28 cellular contexts compared by ENCODE assay signal in the genomic region with DNA sequence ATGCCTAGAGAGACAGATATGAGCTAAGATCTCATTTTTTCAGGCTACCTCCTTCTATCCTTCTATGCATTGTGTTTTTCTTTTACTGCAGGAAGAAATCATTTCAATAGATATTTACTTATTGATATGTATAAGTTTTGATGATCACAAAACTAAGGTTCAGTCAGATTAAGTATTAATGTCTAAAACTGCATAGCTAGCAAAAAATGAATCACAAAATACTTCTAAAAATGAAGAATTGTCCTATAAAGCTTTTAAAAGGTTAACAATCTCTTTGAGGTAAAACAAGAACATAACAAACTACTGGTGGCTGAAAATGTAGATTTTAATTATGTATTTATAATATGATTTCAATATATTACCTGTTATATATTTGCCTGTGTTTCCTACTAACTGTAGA.
"Had no signal": no experiment of that assay in that cellular context is flagged by ENCODE, and none has a peak within 500 bp of the region (broad histone marks: within the 10 kb centered on the region; RNA-seq: fewer than 3 reads in every experiment).

No MANE protein-coding gene starts in this region.

- H3K4me2 ChIP-seq: smooth muscle cell had no signal

- DNase-seq: naive thymus-derived CD8-positive, alpha-beta T cell; nephron progenitor cell; nucleus accumbens; pancreas; psoas muscle; right cardiac atrium; spleen; stimulated activated CD4-positive, alpha-beta T cell treated with anti-CD3 and anti-CD28 coated beads, Interleukin-12 subunit alpha, Interleukin-12 subunit beta, amount 100 ng/mL, for 4 hours; stimulated activated CD4-positive, alpha-beta T cell treated with anti-CD3 and anti-CD28 coated beads, Interleukin-1b, Interleukin-23, amount 100 ng/mL, for 48 hours; stimulated activated CD4-positive, alpha-beta T cell treated with anti-CD3 and anti-CD28 coated beads, Interleukin-4, amount 100 ng/mL, for 1 hour; stimulated activated CD4-positive, alpha-beta T cell treated with anti-CD3 and anti-CD28 coated beads, Interleukin-4, amount 100 ng/mL, for 4 hours; stimulated activated CD8-positive, alpha-beta memory T cell treated with anti-CD3 and anti-CD28 coated beads, Interleukin-4, amount 100 ng/mL, for 48 hours; stimulated activated naive CD4-positive, alpha-beta T cell; stimulated activated naive CD8-positive, alpha-beta T cell treated with anti-CD3 and anti-CD28 coated beads, Interleukin-15, amount 100 ng/mL, for 72 hours; stimulated activated naive CD8-positive, alpha-beta T cell treated with anti-CD3 and anti-CD28 coated beads, Interleukin-15, Interleukin-2, amounts not matched to agents 100 U/mL and 50 U/mL, for 24 hours; substantia nigra; testis; tibial artery; transverse colon; upper lobe of right lung; uterus had no signal

- H3K27me3 ChIP-seq: neutrophil, pancreas, spleen, suprapubic skin, testis, tibial artery, transverse colon, upper lobe of right lung, uterus had no signal

- H3K27ac ChIP-seq: neutrophil, pancreas, psoas muscle, skin epidermis, spleen, suprapubic skin, testis, tibial artery, transverse colon, upper lobe of right lung, uterus had no signal

- H3K4me1 ChIP-seq: pancreas, psoas muscle, spleen, suprapubic skin, testis, tibial artery, upper lobe of right lung, uterus had no signal

- H3K36me3 ChIP-seq: neutrophil, pancreas, spleen, suprapubic skin, tibial artery, transverse colon, upper lobe of right lung, uterus had no signal

- FAIRE-seq: pancreas had no signal

- H3K4me3 ChIP-seq: pancreas, psoas muscle, skin epidermis, smooth muscle cell, spleen, suprapubic skin, testis, tibial artery, transverse colon, upper lobe of right lung, uterus had no signal

- H3K9me3 ChIP-seq: neutrophil, pancreas, psoas muscle, spleen, suprapubic skin, testis, tibial artery, transverse colon, upper lobe of right lung, uterus had no signal

- ATAC-seq: naive thymus-derived CD8-positive, alpha-beta T cell; natural killer cell treated with Interleukin-12 subunit alpha and Interleukin-12 subunit beta and Interleukin-15 and Interleukin-18, amount 100 ng/mL, for 72 hours; pancreas; psoas muscle; right cardiac atrium; sciatic nerve; stimulated activated memory B cell treated with anti-CD40 and anti-IgM and Interleukin-4, amounts not matched to agents 10 μg/mL and 1 μg/mL and 100 μg/mL, for 72 hours; stimulated activated naive CD8-positive, alpha-beta T cell treated with anti-CD3 and anti-CD28 coated beads, Interleukin-15, amount 100 ng/mL, for 72 hours; stimulated activated naive CD8-positive, alpha-beta T cell treated with anti-CD3 and anti-CD28 coated beads, Interleukin-15, Interleukin-2, amounts not matched to agents 100 U/mL and 50 U/mL, for 24 hours; upper lobe of right lung had no signal
